In genomic region chr1:26471498-26472329, GRCh38 we compare ENCODE assay signal across 8 cellular contexts. TPM values are rescaled to one million over a fixed set of nuclear protein-coding genes. Genes with fewer than 3 reads are reported as not detected.
DNase-seq lines count a peak whose midpoint lies in the region; ATAC-seq and TF ChIP-seq lines count a peak whose summit lies in the region.

No MANE protein-coding gene starts in this region.

- peak overlapping the region; percentile 77 for H3K4me3 ChIP-seq in AG04449 (ENCODE audit: low read depth, low read length)

- TF ChIP-seq POLR2A in GM15510 (IDR thresholded peaks at IDR 0.05; ENCODE audit: borderline replicate concordance, extremely low read depth, insufficient read length): peak; percentile 9

- peaks cover 52% of the 10 kb centered on the region for H3K4me1 Mint-ChIP-seq in activated CD4-positive, alpha-beta memory T cell treated with anti-CD3 and anti-CD28 coated beads, Interleukin-2, amount 10 ng/mL, durations not matched to agents 7 days and 5 days

- TF ChIP-seq CTCF in AG04449 (IDR thresholded peaks at IDR 0.05; ENCODE audit: insufficient read depth, low read length, missing control alignments): no peak

- H3K27ac ChIP-seq in substantia nigra (ENCODE audit: low read depth, low read length, poor library complexity, severe bottlenecking): peak overlapping the region; percentile 99

- H3K36me3 Mint-ChIP-seq in activated CD4-positive, alpha-beta memory T cell treated with anti-CD3 and anti-CD28 coated beads, Interleukin-2, amount 10 ng/mL, durations not matched to agents 7 days and 5 days (ENCODE audit: low read depth): peaks cover 61% of the 10 kb centered on the region

- CTCF ChIA-PET in AG04449 (lab: Yijun Ruan, JAX): interaction anchor here (1.1 to 3.5 kb wide), 9 partner anchors 10 to 39 kb away, joined by 3 to 47 read pairs (median 13); partner anchors contain the start of gene DHDDS
- CTCF ChIA-PET in activated CD4-positive, alpha-beta memory T cell treated with anti-CD3 and anti-CD28 coated beads, Interleukin-2, amount 10 ng/mL, durations not matched to agents 7 days and 5 days (lab: Charles Lee): interaction anchor here (1.0 to 3.4 kb wide), 5 partner anchors 29 to 362 kb away, joined by 3 to 30 read pairs (median 7); partner anchors contain the start of gene DHDDS

- peak overlapping the region; percentile 97 for H3K27ac Mint-ChIP-seq in activated CD4-positive, alpha-beta memory T cell treated with anti-CD3 and anti-CD28 coated beads, Interleukin-2, amount 10 ng/mL, durations not matched to agents 7 days and 5 days

- DNase-seq in AG04449 (ENCODE audit: low read depth, low spot score) (no peak), NCI-H526 (lab: John Stamatoyannopoulos, UW) (peak; percentile 81 to 91), fibroblast of gingiva (ENCODE audit: low read depth) (peak; percentile 71), myocyte (ENCODE audit: low read depth) (peak; percentile 80), substantia nigra (lab: John Stamatoyannopoulos, UW) (peak in 42 of 49 donors; percentile 21 to 85 (median 70))
- peak; percentile 55 for DNase-seq in activated CD4-positive, alpha-beta memory T cell treated with anti-CD3 and anti-CD28 coated beads, Interleukin-2, amount 10 ng/mL, durations not matched to agents 7 days and 5 days

- H3K9me3 Mint-ChIP-seq in activated CD4-positive, alpha-beta memory T cell treated with anti-CD3 and anti-CD28 coated beads, Interleukin-2, amount 10 ng/mL, durations not matched to agents 7 days and 5 days: no peaks in the 10 kb centered on the region

- peak; percentile 5 for ATAC-seq in HG03280 (IDR thresholded peaks at IDR 0.05; ENCODE audit: unreplicated experiment)

- H3K4me3 Mint-ChIP-seq in activated CD4-positive, alpha-beta memory T cell treated with anti-CD3 and anti-CD28 coated beads, Interleukin-2, amount 10 ng/mL, durations not matched to agents 7 days and 5 days: peak overlapping the region; percentile 95

- no peaks in the 10 kb centered on the region for H3K27me3 Mint-ChIP-seq in activated CD4-positive, alpha-beta memory T cell treated with anti-CD3 and anti-CD28 coated beads, Interleukin-2, amount 10 ng/mL, durations not matched to agents 7 days and 5 days

- POLR2A ChIA-PET in AG04449 (lab: Yijun Ruan, JAX): interaction anchor here (0.7 to 2.1 kb wide), 3 partner anchors 27 to 40 kb away, joined by 3 to 7 read pairs (median 3); partner anchors contain the start of gene DHDDS
- POLR2A ChIA-PET in activated CD4-positive, alpha-beta memory T cell treated with anti-CD3 and anti-CD28 coated beads, Interleukin-2, amount 10 ng/mL, durations not matched to agents 7 days and 5 days (lab: Charles Lee): interaction anchor here (0.7 to 4.7 kb wide), 51 partner anchors 8 to 429 kb away, joined by 3 to 51 read pairs (median 4); partner anchors contain the start of genes ARID1A, CEP85, DHDDS and GPATCH3

RNA-seq across cellular contexts. Expression of gene HMGN2, which starts 0.5 kb away (rescaled TPM):
- total RNA-seq in activated CD4-positive, alpha-beta memory T cell treated with anti-CD3 and anti-CD28 coated beads, Interleukin-2, amount 10 ng/mL, durations not matched to agents 7 days and 5 days: 100 to 1,000 TPM; 853 to 877 TPM
- 250 and 254 TPM in 2 replicates for total RNA-seq in myocyte
- 253 TPM for polyA plus RNA-seq in myocyte (2012)

RNA-seq across cellular contexts. Expression of gene DHDDS, which starts 39.6 kb away (rescaled TPM):
- 10 to 100 TPM; 49.7 to 52.3 TPM for total RNA-seq in activated CD4-positive, alpha-beta memory T cell treated with anti-CD3 and anti-CD28 coated beads, Interleukin-2, amount 10 ng/mL, durations not matched to agents 7 days and 5 days
- 51.6 and 55.3 TPM in 2 replicates for total RNA-seq in myocyte
- polyA plus RNA-seq in myocyte (2012): 53.4 TPM

RNA-seq across cellular contexts. Expression of gene RPS6KA1, which starts 57.8 kb away (rescaled TPM):
- 100 to 1,000 TPM; 170 to 175 TPM for total RNA-seq in activated CD4-positive, alpha-beta memory T cell treated with anti-CD3 and anti-CD28 coated beads, Interleukin-2, amount 10 ng/mL, durations not matched to agents 7 days and 5 days
- total RNA-seq in myocyte: 1.4 and 7.2 TPM in 2 replicates
- polyA plus RNA-seq in myocyte (2012): 0.55 TPM

Comparison
In these comparisons a context has a peak if more than half of its experiments do, and no peak if none do; other contexts are left out.
1. RNA of gene RPS6KA1, which starts 57.8 kb away (total RNA-seq): 170 to 175 TPM in activated CD4-positive, alpha-beta memory T cell treated with anti-CD3 and anti-CD28 coated beads, Interleukin-2, amount 10 ng/mL, durations not matched to agents 7 days and 5 days; 1.4 to 7.2 TPM in myocyte; every median in the first group is over 10 times any median in the second.